8 cellular contexts compared by ENCODE assay signal in genomic region chr5:151098185-151098813, GRCh38. TPM values are rescaled to one million over a fixed set of nuclear protein-coding genes. Genes with fewer than 3 reads are reported as not detected.
DNase-seq lines count a peak whose midpoint lies in the region; ATAC-seq and TF ChIP-seq lines count a peak whose summit lies in the region.

No MANE protein-coding gene starts in this region.

- H3K9me3 ChIP-seq in muscle layer of duodenum (ENCODE audit: control insufficient read depth in 1 of 2, low read length in 2 of 2) (no peaks in the 10 kb centered on the region), OCI-LY7 (ENCODE audit: low read length) (no peaks in the 10 kb centered on the region)

- DNase-seq in Kasumi-1 (lab: John Stamatoyannopoulos, UW) = peak; percentile 83 to 85
- no peak for DNase-seq in OCI-LY7 (ENCODE audit: low spot score)
- no peak for DNase-seq in NK-92 (lab: John Stamatoyannopoulos, UW; ENCODE audit: unreplicated experiment)
- no peak for DNase-seq in NCI-H1694 (lab: John Stamatoyannopoulos, UW)
- DNase-seq in iPS-NIHi7 (ENCODE audit: extremely low spot score) = no peak

- peak; percentile 44 for ATAC-seq in GM21423 (IDR thresholded peaks at IDR 0.05; ENCODE audit: unreplicated experiment)

- H2AFZ ChIP-seq in OCI-LY7 (ENCODE audit: low read length) = no peak overlapping the region

- TF ChIP-seq CTCF in OCI-LY7 (conservative IDR thresholded peaks at IDR 0.05; ENCODE audit: low read length) = no peak

- H3K36me3 ChIP-seq in muscle layer of duodenum (ENCODE audit: control insufficient read depth in 1 of 2, insufficient read depth in 2 of 2, low read length in 2 of 2) (peaks cover 11 to 29% of the 10 kb centered on the region in 2 donors), OCI-LY7 (ENCODE audit: insufficient read depth, low read length) (no peaks in the 10 kb centered on the region)

- CTCF ChIA-PET in OCI-LY7 (lab: Charles Lee; ENCODE audit: unreplicated experiment) = interaction anchor here (1.1 to 2.0 kb wide), 2 partner anchors 8 to 26 kb away, joined by 3 to 7 read pairs; no protein-coding TSS in a partner anchor

- H3K4me1 ChIP-seq in muscle layer of duodenum (ENCODE audit: control insufficient read depth in 1 of 2, insufficient read depth in 2 of 2, low read length in 2 of 2) = peaks cover 30 to 32% of the 10 kb centered on the region in 2 donors
- peaks cover 22% of the 10 kb centered on the region for H3K4me1 ChIP-seq in OCI-LY7 (ENCODE audit: insufficient read depth, low read length, poor library complexity, severe bottlenecking)

- peak overlapping the region; percentile 1 for H3K27ac ChIP-seq in muscle layer of duodenum (ENCODE audit: low read length)
- no peak overlapping the region for H3K27ac ChIP-seq in OCI-LY7 (ENCODE audit: low read depth, low read length, poor library complexity, severe bottlenecking)

- BruUV-seq in OCI-LY7 (replicated peaks; lab: Mats Ljungman, UMichigan) = no TSS peak

- no peak overlapping the region for H3K4me2 ChIP-seq in OCI-LY7 (ENCODE audit: low read length)

- no peaks in the 10 kb centered on the region for H3K27me3 ChIP-seq in muscle layer of duodenum (ENCODE audit: low read depth, low read length)

- TF ChIP-seq POLR2A in GM15510 (IDR thresholded peaks at IDR 0.05; ENCODE audit: borderline replicate concordance, extremely low read depth, insufficient read length) = peak; percentile 7

- intact Hi-C loops in OCI-LY7 (cut with micrococcal nuclease; ENCODE audit: unreplicated experiment) = no loop called here

- no peaks in the 10 kb centered on the region for H4K20me1 ChIP-seq in OCI-LY7 (ENCODE audit: insufficient read depth, low read length)

- no peaks in the 10 kb centered on the region for H3K79me2 ChIP-seq in OCI-LY7 (ENCODE audit: insufficient read depth, low read depth, low read length)

- no peaks in the 10 kb centered on the region for H3K9me2 ChIP-seq in OCI-LY7 (ENCODE audit: insufficient read depth, low read length)

- no peak overlapping the region for H3K4me3 ChIP-seq in muscle layer of duodenum (ENCODE audit: low read depth in 1 of 2, low read length in 2 of 2)
- H3K4me3 ChIP-seq in OCI-LY7 (ENCODE audit: low read depth, low read length, poor library complexity, severe bottlenecking) = no peak overlapping the region

- POLR2A ChIA-PET in OCI-LY7 (lab: Charles Lee) = interaction anchor here (0.5 to 1.9 kb wide), 8 partner anchors 8 to 155 kb away, joined by 3 to 10 read pairs (median 5); partner anchors contain the start of gene GM2A

RNA-seq across cellular contexts. Expression of gene TNIP1, which starts 17.5 kb away (rescaled TPM):
- total RNA-seq in OCI-LY7 (2014; rRNA removed; shearing (Covaris generic)) = 51.4 and 55.9 TPM in 2 replicates
- total RNA-seq in OCI-LY7 (2022) = 76.3 and 77.5 TPM in 2 replicates

RNA-seq across cellular contexts. Expression of gene ANXA6, which starts 59.3 kb away (rescaled TPM):
- total RNA-seq in OCI-LY7 (2014; rRNA removed; shearing (Covaris generic)) = 26.1 and 35.6 TPM in 2 replicates
- 52.9 and 74.1 TPM in 2 replicates for total RNA-seq in OCI-LY7 (2022)

Comparison
In these comparisons a context has a peak if more than half of its experiments do, and no peak if none do; other contexts are left out.
1. DNase-seq: peak in Kasumi-1 (2 of 2); none in OCI-LY7 (single experiment), NK-92 (single experiment), NCI-H1694 (single experiment) and iPS-NIHi7 (single experiment).